Comparison of ENCODE assay signal across 8 cellular contexts in the genomic region with DNA sequence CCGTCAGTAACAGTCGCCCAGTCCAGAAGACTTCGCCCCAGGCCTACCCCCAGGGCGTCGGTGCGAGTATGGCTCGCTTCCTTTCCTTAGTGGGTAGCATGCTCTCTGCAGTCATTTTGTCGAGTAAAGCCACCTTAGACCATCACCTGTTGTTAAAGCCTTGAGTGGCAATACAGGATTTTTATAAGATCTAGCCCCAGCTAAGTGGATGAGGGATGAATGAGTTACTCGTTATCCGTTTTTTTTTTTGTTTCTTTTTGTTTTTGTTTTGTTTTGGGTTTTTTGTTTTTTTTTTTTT. TPM values are rescaled to one million over a fixed set of nuclear protein-coding genes. Genes with fewer than 3 reads are reported as not detected.
DNase-seq lines count a peak whose midpoint lies in the region; ATAC-seq, FAIRE-seq and TF ChIP-seq lines count a peak whose summit lies in the region.

No MANE protein-coding gene starts in this region.

- H3K4me2 ChIP-seq in K562 (ENCODE audit: insufficient read depth, low read length) = peak overlapping the region; percentile 79

- in situ Hi-C loops in K562 (cut with MboI) = no loop called here

- H3K27me3 ChIP-seq in right atrium auricular region (no peaks in the 10 kb centered on the region), K562 (ENCODE audit: control insufficient read depth in 2 of 2, insufficient read depth in 2 of 2, low read length in 2 of 2) (no peaks in the 10 kb centered on the region), lower lobe of right lung (ENCODE audit: low read depth) (no peaks in the 10 kb centered on the region), vagina (no peaks in the 10 kb centered on the region), small intestine (ENCODE audit: control insufficient read depth in 2 of 2, insufficient read depth in 2 of 2, low read length in 2 of 2) (no peaks in the 10 kb centered on the region)

- POLR2A ChIA-PET in K562 (lab: Yijun Ruan, JAX) = interaction anchor here (0.6 to 2.3 kb wide), 15 partner anchors 9 to 1314 kb away, joined by 3 to 10 read pairs (median 4); a partner anchor contains a TSS

- H3K4me1 ChIP-seq in right atrium auricular region (peaks cover 0 to 33% of the 10 kb centered on the region in 2 donors), K562 (replicated peaks in 1 of 2; ENCODE audit: control insufficient read depth in 2 of 2, insufficient read depth in 2 of 2, low read length in 2 of 2) (peaks cover 20 to 25% of the 10 kb centered on the region in 2 experiments), lower lobe of right lung (peaks cover 36% of the 10 kb centered on the region), vagina (peaks cover 29% of the 10 kb centered on the region), small intestine (ENCODE audit: control insufficient read depth in 2 of 2, insufficient read depth in 1 of 2, low read depth in 1 of 2, low read length in 1 of 2) (peaks cover 5 to 13% of the 10 kb centered on the region in 2 donors)

- DNase-seq in right atrium auricular region (ENCODE audit: low spot score) (no peak), cardiac septum (ENCODE audit: low spot score) (no peak), K562 (ENCODE audit: extremely low read depth in 1 of 4, low spot score in 3 of 4) (no peak), lower lobe of right lung (no peak), vagina (ENCODE audit: extremely low spot score in 2 of 2) (no peak), small intestine (no peak)
- DNase-seq in stimulated activated CD4-positive, alpha-beta T cell treated with anti-CD3 and anti-CD28 coated beads, Interleukin-2, amount 100 ng/mL, for 24 hours = no peak

- peaks cover 17% of the 10 kb centered on the region; the same call in 1 of the 2 replicates for H4K20me1 ChIP-seq in K562 (replicated peaks; ENCODE audit: control insufficient read depth, insufficient read depth, low read length)

- TF ChIP-seq POLR2A in K562 (conservative IDR thresholded peaks at IDR 0.05) (peak; percentile 48; the same call in 1 of the 2 replicates), vagina (IDR thresholded peaks at IDR 0.05) (no peak)

- CTCF ChIA-PET in K562 (lab: Yijun Ruan, JAX; ENCODE audit: low intra/inter-chr PET ratio) = interaction anchor here (0.7 kb wide), 1 partner anchor 323 kb away, joined by 5 read pairs; no protein-coding TSS in a partner anchor

- WGBS in K562 (ENCODE audit: insufficient coverage, low coverage, missing lambda C conversion rate) = 2% methylated on average over 10 of the region's 10 CpGs
- 0 to 1% (median 1%) methylated on average over 10 of the region's 10 CpGs for WGBS in small intestine, 3 donors

- H3K79me2 ChIP-seq in K562 (ENCODE audit: control insufficient read depth, insufficient read depth, low read length) = peaks cover 40% of the 10 kb centered on the region

- peak in 1 of 2 donors; percentile 45 for TF ChIP-seq CTCF in right atrium auricular region (IDR thresholded peaks at IDR 0.05)
- no peak; a peak in 1 of 6 replicates for TF ChIP-seq CTCF in K562 (IDR thresholded peaks at IDR 0.05 in 2 of 3, conservative IDR thresholded peaks at IDR 0.05 in 1 of 3; ENCODE audit: insufficient read depth in 2 of 3, low read depth in 1 of 3, low read length in 3 of 3)
- no peak for TF ChIP-seq CTCF in lower lobe of right lung (IDR thresholded peaks at IDR 0.05)
- peak in 1 of 3 experiments; percentile 25 for TF ChIP-seq CTCF in vagina (IDR thresholded peaks at IDR 0.05)

- no peaks in the 10 kb centered on the region for H3K9me1 ChIP-seq in K562 (ENCODE audit: control insufficient read depth, insufficient read depth, low read length)

- TF ChIP-seq RAD21 in K562 (CRISPR knock-in tag; conservative IDR thresholded peaks at IDR 0.05 in 1 of 2, IDR thresholded peaks at IDR 0.05 in 1 of 2) = no peak

- peak overlapping the region; percentile 54 to 97 for H3K27ac ChIP-seq in right atrium auricular region
- peak overlapping the region; percentile 52 for H3K27ac ChIP-seq in K562 (ENCODE audit: extremely low read depth, low read depth, low read length)
- peak overlapping the region; percentile 97 for H3K27ac ChIP-seq in lower lobe of right lung
- peak overlapping the region; percentile 85 for H3K27ac ChIP-seq in vagina
- peak overlapping the region in 1 of 2 donors; percentile 11 for H3K27ac ChIP-seq in small intestine (ENCODE audit: low read depth in 1 of 2, low read length in 1 of 2)

- ATAC-seq in K562 (no peak), lower lobe of right lung (no peak), HG02642 (IDR thresholded peaks at IDR 0.05; ENCODE audit: poor library complexity, unreplicated experiment) (no peak)

- H3K9ac ChIP-seq in K562 (ENCODE audit: insufficient read depth in 1 of 2, low read depth in 2 of 2, low read length in 2 of 2) = peak overlapping the region in 1 of 2 experiments; percentile 88; a peak in 2 of 4 replicates

- no peak for TF ChIP-seq EP300 in K562 (IDR thresholded peaks at IDR 0.05; ENCODE audit: low read length)

- FAIRE-seq in K562 (lab: Jason Lieb, UNC) = peak; percentile 85
- FAIRE-seq in small intestine (lab: Jason Lieb, UNC) = no peak

- peak overlapping the region; percentile 93 for H2AFZ ChIP-seq in K562 (ENCODE audit: low read depth, low read length)

- H3K9me3 ChIP-seq in right atrium auricular region (no peaks in the 10 kb centered on the region), K562 (replicated peaks; ENCODE audit: control insufficient read depth, insufficient read depth, low read depth, low read length) (no peaks in the 10 kb centered on the region), lower lobe of right lung (no peaks in the 10 kb centered on the region), vagina (no peaks in the 10 kb centered on the region), small intestine (ENCODE audit: control insufficient read depth, low read depth) (no peaks in the 10 kb centered on the region)

- H3K4me3 ChIP-seq in right atrium auricular region (peak overlapping the region; percentile 94 to 100), K562 (peak overlapping the region; percentile 96), lower lobe of right lung (peak overlapping the region; percentile 100), vagina (peak overlapping the region; percentile 77 to 95), small intestine (ENCODE audit: low read depth in 1 of 2, low read length in 2 of 2) (no peak overlapping the region)

- H3K36me3 ChIP-seq in right atrium auricular region = peaks cover 28% of the 10 kb centered on the region
- H3K36me3 ChIP-seq in K562 (ENCODE audit: control insufficient read depth, insufficient read depth, low read length) = peaks cover 37% of the 10 kb centered on the region
- H3K36me3 ChIP-seq in lower lobe of right lung = peaks cover 36% of the 10 kb centered on the region
- peaks cover 0 to 27% of the 10 kb centered on the region in 2 donors for H3K36me3 ChIP-seq in vagina
- H3K36me3 ChIP-seq in small intestine (ENCODE audit: control insufficient read depth in 2 of 2, insufficient read depth in 2 of 2, low read length in 2 of 2) = peaks cover 2 to 5% of the 10 kb centered on the region in 2 donors

- no TSS peak for BruUV-seq in K562 (replicated peaks; lab: Mats Ljungman, UMichigan)

- intact Hi-C loops in cardiac septum (cut with DNase I) (loop anchor here (10.0 kb wide), 1 partner anchor 51 kb away; a partner anchor contains a TSS), K562 (cut with micrococcal nuclease) (loop anchor here (2.0 kb wide), 1 partner anchor 79 kb away; a partner anchor contains a TSS), lower lobe of right lung (cut with DNase I) (no loop called here), vagina (cut with DNase I) (no loop called here)

RNA-seq across cellular contexts. Expression of a gene that starts 0.3 kb away (rescaled TPM):
- total RNA-seq in right atrium auricular region = 1 to 10 TPM; 6.9 to 8.7 TPM
- total RNA-seq in cardiac septum = 5.1 TPM
- total RNA-seq in K562 (2011; cell fraction: chromatin; rRNA removed; ENCODE audit: low replicate concordance) = 17.7 and 34.3 TPM in 2 replicates
- 11.2 and 16.2 TPM in 2 replicates for total RNA-seq in K562 (2011; cell fraction: nucleolus; rRNA removed)
- total RNA-seq in K562 (2011; cell fraction: nucleoplasm; rRNA removed) = 12.0 and 16.3 TPM in 2 replicates
- total RNA-seq in K562 (2014; rRNA removed) = 15.8 and 16.0 TPM in 2 replicates
- 14.8 and 17.4 TPM in 2 replicates for total RNA-seq in K562 (2014; rRNA removed; fragmentation: Illumina TruSeq; extraction: Trizol)
- 16.8 and 17.0 TPM in 2 replicates for total RNA-seq in K562 (2015; rRNA removed; fragmentation: Illumina TruSeq; extraction: Trizol)
- 12.4 and 13.8 TPM in 2 replicates for total RNA-seq in K562 (2021)
- 6.1 and 10.3 TPM in 2 replicates for polyA plus RNA-seq in K562 (2011; rRNA removed)
- polyA plus RNA-seq in K562 (2011; cell fraction: cytosol; rRNA removed) = 4.1 and 5.8 TPM in 2 replicates
- polyA plus RNA-seq in K562 (2011; cell fraction: nucleus; rRNA removed) = 2.9 and 3.2 TPM in 2 replicates
- polyA plus RNA-seq in K562 (2012) = 1.4 TPM in 2 replicates
- polyA plus RNA-seq in K562 (2014; fragmentation: Illumina TruSeq; extraction: Trizol) = 3.0 and 3.5 TPM in 2 replicates
- polyA plus RNA-seq in K562 (2014; fragmentation: Nextera tagmentation; extraction: Ambion mirVana) = under 1 TPM; 0.20 to 0.28 TPM
- 5.0 and 5.2 TPM in 2 replicates for polyA plus RNA-seq in K562 (2014; rRNA removed)
- 35.7 and 66.8 TPM in 2 replicates for polyA minus RNA-seq in K562 (2011; rRNA and poly(A)+ RNA removed)
- polyA minus RNA-seq in K562 (2011; cell fraction: cytosol; rRNA and poly(A)+ RNA removed) = 9.8 and 21.5 TPM in 2 replicates
- polyA minus RNA-seq in K562 (2011; cell fraction: nucleus; rRNA and poly(A)+ RNA removed) = 4.6 and 6.0 TPM in 2 replicates
- 12.3 TPM for total RNA-seq in lower lobe of right lung
- 15.2 TPM for total RNA-seq in vagina
- polyA plus RNA-seq in small intestine = 1 to 10 TPM in 1 of 3 donors, not detected in 2; 1.7 TPM

RNA-seq across cellular contexts. Expression of a gene that starts 27.9 kb away (rescaled TPM):
- total RNA-seq in right atrium auricular region = not detected
- total RNA-seq in cardiac septum = not detected
- 0.67 and 1.6 TPM in 2 replicates for total RNA-seq in K562 (2011; cell fraction: chromatin; rRNA removed; ENCODE audit: low replicate concordance)
- total RNA-seq in K562 (2011; cell fraction: nucleolus; rRNA removed) = 0.33 and 0.39 TPM in 2 replicates
- 0.76 and 1.2 TPM in 2 replicates for total RNA-seq in K562 (2011; cell fraction: nucleoplasm; rRNA removed)
- total RNA-seq in K562 (2014; rRNA removed) = not detected in 2 replicates
- not detected in 2 replicates for total RNA-seq in K562 (2014; rRNA removed; fragmentation: Illumina TruSeq; extraction: Trizol)
- not detected in 2 replicates for total RNA-seq in K562 (2015; rRNA removed; fragmentation: Illumina TruSeq; extraction: Trizol)
- total RNA-seq in K562 (2021) = not detected in 2 replicates
- polyA plus RNA-seq in K562 (2011; rRNA removed) = 0.30 and 0.56 TPM in 2 replicates
- 0.13 and 0.21 TPM in 2 replicates for polyA plus RNA-seq in K562 (2011; cell fraction: cytosol; rRNA removed)
- polyA plus RNA-seq in K562 (2011; cell fraction: nucleus; rRNA removed) = 0.72 and 1.1 TPM in 2 replicates
- polyA plus RNA-seq in K562 (2012) = 0.09 and 0.11 TPM in 2 replicates
- 0.07 TPM in 1 of 2 replicates, not detected in the other for polyA plus RNA-seq in K562 (2014; fragmentation: Illumina TruSeq; extraction: Trizol)
- under 1 TPM; 0.06 to 0.17 TPM for polyA plus RNA-seq in K562 (2014; fragmentation: Nextera tagmentation; extraction: Ambion mirVana)
- not detected in 2 replicates for polyA plus RNA-seq in K562 (2014; rRNA removed)
- 0.14 and 0.24 TPM in 2 replicates for polyA minus RNA-seq in K562 (2011; rRNA and poly(A)+ RNA removed)
- polyA minus RNA-seq in K562 (2011; cell fraction: cytosol; rRNA and poly(A)+ RNA removed) = not detected in 2 replicates
- polyA minus RNA-seq in K562 (2011; cell fraction: nucleus; rRNA and poly(A)+ RNA removed) = not detected in 2 replicates
- 0.50 TPM for total RNA-seq in lower lobe of right lung
- not detected for total RNA-seq in vagina
- under 1 TPM in 1 of 3 donors, not detected in 2; 0.15 TPM for polyA plus RNA-seq in small intestine

RNA-seq across cellular contexts. Expression of a gene that starts 29.5 kb away (rescaled TPM):
- total RNA-seq in right atrium auricular region (10 to 100 TPM; 27.1 to 43.3 TPM), cardiac septum (22.8 TPM), K562 (2014; rRNA removed) (91.7 and 116 TPM in 2 replicates), K562 (2014; rRNA removed; fragmentation: Illumina TruSeq; extraction: Trizol) (85.0 and 90.4 TPM in 2 replicates), K562 (2015; rRNA removed; fragmentation: Illumina TruSeq; extraction: Trizol) (72.2 and 74.5 TPM in 2 replicates), K562 (2021) (80.6 and 82.6 TPM in 2 replicates), lower lobe of right lung (32.0 TPM), vagina (71.5 TPM)
- 92.4 and 177 TPM in 2 replicates for total RNA-seq in K562 (2011; cell fraction: chromatin; rRNA removed; ENCODE audit: low replicate concordance)
- total RNA-seq in K562 (2011; cell fraction: nucleolus; rRNA removed) = 104 and 115 TPM in 2 replicates
- total RNA-seq in K562 (2011; cell fraction: nucleoplasm; rRNA removed) = 81.6 and 114 TPM in 2 replicates
- polyA plus RNA-seq in K562 (2011; rRNA removed) (89.5 and 166 TPM in 2 replicates), K562 (2014; fragmentation: Illumina TruSeq; extraction: Trizol) (119 and 127 TPM in 2 replicates), K562 (2014; fragmentation: Nextera tagmentation; extraction: Ambion mirVana) (10 to 100 TPM in 1 of 2 experiments, 1 to 10 TPM in 1; 2.0 to 10.8 TPM), K562 (2014; rRNA removed) (96.7 and 98.3 TPM in 2 replicates), small intestine (10 to 100 TPM; 10.5 to 36.0 (median 21.3) TPM)
- polyA plus RNA-seq in K562 (2011; cell fraction: cytosol; rRNA removed) = 96.2 and 122 TPM in 2 replicates
- polyA plus RNA-seq in K562 (2011; cell fraction: nucleus; rRNA removed) = 125 and 160 TPM in 2 replicates
- 75.6 and 85.4 TPM in 2 replicates for polyA plus RNA-seq in K562 (2012)
- polyA minus RNA-seq in K562 (2011; rRNA and poly(A)+ RNA removed) = 76.2 and 124 TPM in 2 replicates
- 30.3 and 44.0 TPM in 2 replicates for polyA minus RNA-seq in K562 (2011; cell fraction: cytosol; rRNA and poly(A)+ RNA removed)
- 28.5 and 42.4 TPM in 2 replicates for polyA minus RNA-seq in K562 (2011; cell fraction: nucleus; rRNA and poly(A)+ RNA removed)

RNA-seq across cellular contexts. Expression of a gene that starts 52.7 kb away (rescaled TPM):
- total RNA-seq in right atrium auricular region = 10 to 100 TPM; 24.7 to 35.1 TPM
- 17.7 TPM for total RNA-seq in cardiac septum
- 17.5 and 38.2 TPM in 2 replicates for total RNA-seq in K562 (2011; cell fraction: chromatin; rRNA removed; ENCODE audit: low replicate concordance)
- total RNA-seq in K562 (2011; cell fraction: nucleolus; rRNA removed) = 21.8 and 23.9 TPM in 2 replicates
- 14.6 and 17.6 TPM in 2 replicates for total RNA-seq in K562 (2011; cell fraction: nucleoplasm; rRNA removed)
- total RNA-seq in K562 (2014; rRNA removed) = 1.3 and 1.6 TPM in 2 replicates
- total RNA-seq in K562 (2014; rRNA removed; fragmentation: Illumina TruSeq; extraction: Trizol) = 0.57 and 0.76 TPM in 2 replicates
- 0.72 and 0.94 TPM in 2 replicates for total RNA-seq in K562 (2015; rRNA removed; fragmentation: Illumina TruSeq; extraction: Trizol)
- 2.6 and 3.0 TPM in 2 replicates for total RNA-seq in K562 (2021)
- 1.5 and 7.1 TPM in 2 replicates for polyA plus RNA-seq in K562 (2011; rRNA removed)
- polyA plus RNA-seq in K562 (2011; cell fraction: cytosol; rRNA removed) = 4.0 and 4.6 TPM in 2 replicates
- 28.3 and 44.3 TPM in 2 replicates for polyA plus RNA-seq in K562 (2011; cell fraction: nucleus; rRNA removed)
- 2.7 and 3.1 TPM in 2 replicates for polyA plus RNA-seq in K562 (2012)
- 2.0 and 2.7 TPM in 2 replicates for polyA plus RNA-seq in K562 (2014; fragmentation: Illumina TruSeq; extraction: Trizol)
- under 1 TPM in 1 of 2 experiments, not detected in 1; 0.03 TPM for polyA plus RNA-seq in K562 (2014; fragmentation: Nextera tagmentation; extraction: Ambion mirVana)
- 2.5 and 6.5 TPM in 2 replicates for polyA plus RNA-seq in K562 (2014; rRNA removed)
- polyA minus RNA-seq in K562 (2011; rRNA and poly(A)+ RNA removed) = 0.63 and 1.1 TPM in 2 replicates
- polyA minus RNA-seq in K562 (2011; cell fraction: cytosol; rRNA and poly(A)+ RNA removed) = 1.6 and 4.7 TPM in 2 replicates
- 2.6 and 5.1 TPM in 2 replicates for polyA minus RNA-seq in K562 (2011; cell fraction: nucleus; rRNA and poly(A)+ RNA removed)
- 27.4 TPM for total RNA-seq in lower lobe of right lung
- 53.5 TPM for total RNA-seq in vagina
- 10 to 100 TPM in 1 of 3 donors, 1 to 10 TPM in 1, under 1 TPM in 1; 0.67 to 13.9 (median 3.5) TPM for polyA plus RNA-seq in small intestine

RNA-seq across cellular contexts. Expression of a gene that starts 53.2 kb away (rescaled TPM):
- total RNA-seq in right atrium auricular region (10 to 100 TPM; 31.7 to 42.2 TPM), cardiac septum (33.6 TPM), K562 (2014; rRNA removed) (114 and 123 TPM in 2 replicates), K562 (2014; rRNA removed; fragmentation: Illumina TruSeq; extraction: Trizol) (112 and 125 TPM in 2 replicates), K562 (2015; rRNA removed; fragmentation: Illumina TruSeq; extraction: Trizol) (129 and 131 TPM in 2 replicates), K562 (2021) (261 and 280 TPM in 2 replicates), lower lobe of right lung (105 TPM), vagina (74.9 TPM)
- total RNA-seq in K562 (2011; cell fraction: chromatin; rRNA removed; ENCODE audit: low replicate concordance) = 153 and 277 TPM in 2 replicates
- 161 TPM in 2 replicates for total RNA-seq in K562 (2011; cell fraction: nucleolus; rRNA removed)
- 163 and 174 TPM in 2 replicates for total RNA-seq in K562 (2011; cell fraction: nucleoplasm; rRNA removed)
- polyA plus RNA-seq in K562 (2011; rRNA removed) (163 and 165 TPM in 2 replicates), K562 (2014; fragmentation: Illumina TruSeq; extraction: Trizol) (194 and 206 TPM in 2 replicates), K562 (2014; fragmentation: Nextera tagmentation; extraction: Ambion mirVana) (10 to 100 TPM; 42.9 to 58.5 TPM), K562 (2014; rRNA removed) (120 and 129 TPM in 2 replicates), small intestine (10 to 100 TPM; 44.0 to 55.6 (median 53.2) TPM)
- polyA plus RNA-seq in K562 (2011; cell fraction: cytosol; rRNA removed) = 156 and 184 TPM in 2 replicates
- polyA plus RNA-seq in K562 (2011; cell fraction: nucleus; rRNA removed) = 114 and 149 TPM in 2 replicates
- 94.5 and 161 TPM in 2 replicates for polyA plus RNA-seq in K562 (2012)
- 244 and 312 TPM in 2 replicates for polyA minus RNA-seq in K562 (2011; rRNA and poly(A)+ RNA removed)
- 258 TPM in 2 replicates for polyA minus RNA-seq in K562 (2011; cell fraction: cytosol; rRNA and poly(A)+ RNA removed)
- polyA minus RNA-seq in K562 (2011; cell fraction: nucleus; rRNA and poly(A)+ RNA removed) = 49.9 and 63.5 TPM in 2 replicates

Comparison
In these comparisons a context has a peak if more than half of its experiments do, and no peak if none do; other contexts are left out.
1. H3K4me3 ChIP-seq: peak in right atrium auricular region (2 of 2), K562 (single experiment), lower lobe of right lung (single experiment) and vagina (2 of 2); none in small intestine (0 of 2).
2. intact Hi-C loops: an anchor here in cardiac septum (10.0 kb wide) and K562 (2.0 kb wide); none called in lower lobe of right lung and vagina.